ENCODE assay signal across 8 cellular contexts in the genomic region with DNA sequence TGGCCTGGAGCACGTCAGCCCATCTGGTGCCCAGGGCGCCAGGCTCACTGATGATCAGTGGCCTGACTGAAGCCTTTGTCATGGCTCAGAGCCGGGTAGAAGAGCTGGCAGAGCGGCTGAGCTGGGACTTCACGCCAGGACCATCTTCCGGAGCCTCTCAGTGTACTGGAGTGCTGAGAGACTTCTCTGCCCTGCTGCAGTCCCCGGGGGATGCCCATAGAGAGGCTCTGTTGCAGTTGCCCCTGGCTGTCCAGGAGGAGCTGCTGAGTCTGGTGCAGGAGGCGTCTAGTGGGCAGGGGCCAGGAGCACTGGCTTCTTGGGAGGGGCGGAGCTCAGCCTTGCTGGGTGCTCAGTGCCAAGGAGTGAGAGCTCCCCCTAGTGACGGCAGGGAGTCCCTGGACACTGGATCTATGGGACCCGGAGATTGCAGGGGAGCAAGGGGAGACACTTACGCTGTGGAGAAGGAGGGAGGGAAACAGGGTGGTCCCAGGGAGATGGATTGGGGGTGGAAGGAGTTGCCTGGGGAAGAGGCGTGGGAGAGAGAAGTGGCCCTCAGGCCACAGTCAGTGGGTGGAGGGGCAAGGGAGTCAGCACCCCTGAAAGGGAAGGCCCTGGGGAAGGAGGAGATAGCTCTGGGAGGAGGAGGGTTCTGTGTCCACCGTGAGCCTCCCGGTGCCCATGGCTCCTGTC. TPM values are rescaled to one million over a fixed set of nuclear protein-coding genes. Genes with fewer than 3 reads are reported as not detected.
DNase-seq lines count a peak whose midpoint lies in the region; ATAC-seq and TF ChIP-seq lines count a peak whose summit lies in the region.

No MANE protein-coding gene starts in this region.

- TF ChIP-seq CTCF in GM12801 (IDR thresholded peaks at IDR 0.05; ENCODE audit: extremely low read depth, insufficient read length): peak; percentile 75
- TF ChIP-seq CTCF in type B pancreatic cell (conservative IDR thresholded peaks at IDR 0.05): peak; percentile 93

- H3K36me3 Mint-ChIP-seq in activated naive CD4-positive, alpha-beta T cell treated with anti-CD3 and anti-CD28 coated beads, Interleukin-2, amount 50 U/mL, for 72 hours: peaks cover 22 to 27% of the 10 kb centered on the region in 2 donors
- H3K36me3 Mint-ChIP-seq in type B pancreatic cell: peaks cover 22% of the 10 kb centered on the region

- DNase-seq in NCI-H1048 (lab: John Stamatoyannopoulos, UW) (peak; percentile 85), head of caudate nucleus (peak; percentile 69 to 93 (median 84)), pons (ENCODE audit: low spot score) (peak; percentile 77), type B pancreatic cell (ENCODE audit: extremely low spot score, unreplicated experiment) (peak; percentile 91)
- peak; percentile 83 to 95 for DNase-seq in activated naive CD4-positive, alpha-beta T cell treated with anti-CD3 and anti-CD28 coated beads, Interleukin-2, amount 50 U/mL, for 72 hours (ENCODE audit: low spot score in 2 of 2)

- no peaks in the 10 kb centered on the region for H3K27me3 Mint-ChIP-seq in type B pancreatic cell

- H3K4me1 Mint-ChIP-seq in type B pancreatic cell (ENCODE audit: unreplicated experiment): peaks cover 30% of the 10 kb centered on the region

- ATAC-seq in HG02588 (IDR thresholded peaks at IDR 0.05; ENCODE audit: unreplicated experiment) (peak; percentile 54), SK-N-SH treated with all-trans-retinoic acid at 6 μM for 48 hours (peak; percentile 76)
- ATAC-seq in activated naive CD4-positive, alpha-beta T cell treated with anti-CD3 and anti-CD28 coated beads, Interleukin-2, amount 50 U/mL, for 72 hours: peak; percentile 55 to 69

- peak overlapping the region; percentile 90 for H3K4me3 Mint-ChIP-seq in type B pancreatic cell

- H3K27ac Mint-ChIP-seq in activated naive CD4-positive, alpha-beta T cell treated with anti-CD3 and anti-CD28 coated beads, Interleukin-2, amount 50 U/mL, for 72 hours: peak overlapping the region; percentile 88 to 96
- H3K27ac Mint-ChIP-seq in type B pancreatic cell: peak overlapping the region; percentile 80

- H3K9me3 Mint-ChIP-seq in activated naive CD4-positive, alpha-beta T cell treated with anti-CD3 and anti-CD28 coated beads, Interleukin-2, amount 50 U/mL, for 72 hours: no peaks in the 10 kb centered on the region
- no peaks in the 10 kb centered on the region for H3K9me3 Mint-ChIP-seq in type B pancreatic cell

- intact Hi-C loops in head of caudate nucleus (cut with DNase I): no loop called here

TF ChIP-seq in SK-N-SH treated with all-trans-retinoic acid at 6 μM for 48 hours, 23 proteins besides CTCF, POLR2A, EP300 and RAD21:
- no peak for TF ChIP-seq SNAI2 (CRISPR knock-in tag; IDR thresholded peaks at IDR 0.05)
- TF ChIP-seq ZFP30 (CRISPR knock-in tag; IDR thresholded peaks at IDR 0.05): no peak
- TF ChIP-seq CSDC2 (CRISPR knock-in tag; IDR thresholded peaks at IDR 0.05): no peak

RNA-seq across cellular contexts. Expression of gene KHNYN, which starts 2.0 kb away (rescaled TPM):
- total RNA-seq in activated naive CD4-positive, alpha-beta T cell treated with anti-CD3 and anti-CD28 coated beads, Interleukin-2, amount 50 U/mL, for 72 hours: 10 to 100 TPM; 70.1 to 70.6 TPM
- total RNA-seq in type B pancreatic cell (ENCODE audit: low replicate concordance): 81.3 and 113 TPM in 2 replicates

RNA-seq across cellular contexts. Expression of gene CBLN3, which starts 2.2 kb away (rescaled TPM):
- total RNA-seq in activated naive CD4-positive, alpha-beta T cell treated with anti-CD3 and anti-CD28 coated beads, Interleukin-2, amount 50 U/mL, for 72 hours: 10 to 100 TPM in 1 of 2 donors, 1 to 10 TPM in 1; 6.5 to 20.1 TPM
- total RNA-seq in type B pancreatic cell (ENCODE audit: low replicate concordance): 1.4 and 2.4 TPM in 2 replicates

RNA-seq across cellular contexts. Expression of gene SDR39U1, which starts 10.9 kb away (rescaled TPM):
- 10 to 100 TPM; 50.6 to 72.3 TPM for total RNA-seq in activated naive CD4-positive, alpha-beta T cell treated with anti-CD3 and anti-CD28 coated beads, Interleukin-2, amount 50 U/mL, for 72 hours
- 54.1 and 62.1 TPM in 2 replicates for total RNA-seq in type B pancreatic cell (ENCODE audit: low replicate concordance)

RNA-seq across cellular contexts. Expression of gene NYNRIN, which starts 32.9 kb away (rescaled TPM):
- under 1 TPM; 0.02 to 0.14 TPM for total RNA-seq in activated naive CD4-positive, alpha-beta T cell treated with anti-CD3 and anti-CD28 coated beads, Interleukin-2, amount 50 U/mL, for 72 hours
- total RNA-seq in type B pancreatic cell (ENCODE audit: low replicate concordance): 79.2 and 129 TPM in 2 replicates

Comparison
In these comparisons a context has a peak if more than half of its experiments do, and no peak if none do; other contexts are left out.
1. Peak in every context shown above with its lines: DNase-seq and ATAC-seq.